ENCODE assay signal across 8 cellular contexts in the genomic region with DNA sequence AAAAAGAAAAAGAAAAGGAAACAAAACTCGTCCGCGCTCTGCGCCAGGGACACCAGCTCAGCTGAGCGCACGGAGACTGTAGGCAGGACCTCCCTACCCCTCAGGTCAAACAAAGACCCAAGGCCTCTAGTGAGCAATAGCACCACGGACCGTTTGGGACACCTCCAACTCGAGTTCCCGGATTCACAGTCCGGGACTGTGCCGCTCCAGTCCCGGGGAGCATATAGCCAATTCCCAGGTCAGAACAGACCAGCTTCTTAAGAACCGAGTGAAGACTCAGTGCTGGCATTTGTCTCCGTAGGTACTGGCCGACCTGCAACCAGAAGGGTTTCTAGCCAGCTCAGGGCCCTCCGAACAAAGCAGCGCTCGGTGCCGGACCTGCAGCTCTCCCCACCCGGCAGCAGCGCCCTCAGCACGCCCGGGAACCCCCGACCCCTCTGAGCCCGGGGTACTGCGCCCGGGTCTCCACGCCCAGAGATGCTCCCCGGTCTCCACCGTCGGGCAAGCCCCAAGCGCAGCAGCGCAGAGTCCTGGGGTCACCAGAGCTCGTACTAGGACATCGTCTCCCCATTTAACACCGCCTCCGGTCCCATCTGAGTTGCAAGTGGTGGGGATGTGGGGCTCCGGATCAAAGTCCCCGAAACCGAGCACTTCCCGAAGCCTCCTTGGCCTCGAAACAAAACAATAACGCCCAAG. TPM values are rescaled to one million over a fixed set of nuclear protein-coding genes. Genes with fewer than 3 reads are reported as not detected.
DNase-seq lines count a peak whose midpoint lies in the region; ATAC-seq, FAIRE-seq and TF ChIP-seq lines count a peak whose summit lies in the region.

No MANE protein-coding gene starts in this region.

- no peaks in the 10 kb centered on the region for H4K20me1 ChIP-seq in keratinocyte (ENCODE audit: control insufficient read depth, extremely low read depth, insufficient read depth, low read length)

- peak overlapping the region; percentile 74 for H3K4me3 ChIP-seq in CD4-positive, CD25-positive, alpha-beta regulatory T cell (ENCODE audit: low read depth, low read length)
- H3K4me3 ChIP-seq in keratinocyte (ENCODE audit: control insufficient read depth in 2 of 3, extremely low read depth in 1 of 3, insufficient read depth in 2 of 3, low read depth in 1 of 3, low read length in 3 of 3): peak overlapping the region; percentile 50 to 99 (median 96)
- peak overlapping the region; percentile 80 to 86 for H3K4me3 ChIP-seq in small intestine (ENCODE audit: low read depth in 1 of 2, low read length in 2 of 2)

- H3K9me3 ChIP-seq in CD4-positive, CD25-positive, alpha-beta regulatory T cell (ENCODE audit: control insufficient read depth in 2 of 2, low read length in 2 of 2): no peaks in the 10 kb centered on the region
- H3K9me3 ChIP-seq in keratinocyte (ENCODE audit: control insufficient read depth, low read depth, low read length): no peaks in the 10 kb centered on the region
- H3K9me3 ChIP-seq in small intestine (ENCODE audit: control insufficient read depth, low read depth): no peaks in the 10 kb centered on the region

- H3K9me1 ChIP-seq in keratinocyte (ENCODE audit: control insufficient read depth, extremely low read depth, insufficient read depth, low read length): no peaks in the 10 kb centered on the region

- WGBS in small intestine, 3 donors: 0 to 1% (median 0%) methylated on average over 43 to 44 of the region's 44 CpGs

- peak overlapping the region in 2 of 3 donors; percentile 65 to 84 for H3K27ac Mint-ChIP-seq in CD4-positive, CD25-positive, alpha-beta regulatory T cell
- H3K27ac Mint-ChIP-seq in T-helper 2 cell treated with Interferon-gamma antibody and Interleukin-4, amounts not matched to agents 5 μg/mL and 100 μg/mL, for 36 hours: no peak overlapping the region
- H3K27ac Mint-ChIP-seq in chondrocyte (ENCODE audit: unreplicated experiment): peak overlapping the region; percentile 81

- peaks cover 8% of the 10 kb centered on the region for H3K27me3 ChIP-seq in CD4-positive, CD25-positive, alpha-beta regulatory T cell (ENCODE audit: control insufficient read depth, insufficient read depth, low read length)
- H3K27me3 ChIP-seq in keratinocyte (ENCODE audit: control insufficient read depth, extremely low read depth, insufficient read depth, low read length): no peaks in the 10 kb centered on the region
- H3K27me3 ChIP-seq in small intestine (ENCODE audit: control insufficient read depth in 2 of 2, insufficient read depth in 2 of 2, low read length in 2 of 2): no peaks in the 10 kb centered on the region

- no peaks in the 10 kb centered on the region for H3K36me3 ChIP-seq in CD4-positive, CD25-positive, alpha-beta regulatory T cell (ENCODE audit: control insufficient read depth, insufficient read depth, low read length)
- H3K36me3 ChIP-seq in keratinocyte (ENCODE audit: control insufficient read depth in 2 of 2, extremely low read depth in 1 of 2, insufficient read depth in 2 of 2, low read length in 2 of 2): peaks cover 0 to 4% of the 10 kb centered on the region in 2 experiments
- no peaks in the 10 kb centered on the region for H3K36me3 ChIP-seq in small intestine (ENCODE audit: control insufficient read depth in 2 of 2, insufficient read depth in 2 of 2, low read length in 2 of 2)

- no peak overlapping the region for H3K27ac ChIP-seq in CD4-positive, CD25-positive, alpha-beta regulatory T cell (ENCODE audit: insufficient read depth, low read length, poor library complexity, severe bottlenecking)
- H3K27ac ChIP-seq in keratinocyte (ENCODE audit: control insufficient read depth, insufficient read depth, low read length): peak overlapping the region; percentile 96
- peak overlapping the region; percentile 69 to 92 for H3K27ac ChIP-seq in small intestine (ENCODE audit: low read depth in 1 of 2, low read length in 1 of 2)

- no peaks in the 10 kb centered on the region for H3K9me3 Mint-ChIP-seq in CD4-positive, CD25-positive, alpha-beta regulatory T cell
- H3K9me3 Mint-ChIP-seq in T-helper 2 cell treated with Interferon-gamma antibody and Interleukin-4, amounts not matched to agents 5 μg/mL and 100 μg/mL, for 36 hours: no peaks in the 10 kb centered on the region
- no peaks in the 10 kb centered on the region for H3K9me3 Mint-ChIP-seq in chondrocyte (ENCODE audit: low read depth)

- peaks cover 0 to 42% (median 20%) of the 10 kb centered on the region in 4 donors for H3K4me1 Mint-ChIP-seq in CD4-positive, CD25-positive, alpha-beta regulatory T cell
- H3K4me1 Mint-ChIP-seq in T-helper 2 cell treated with Interferon-gamma antibody and Interleukin-4, amounts not matched to agents 5 μg/mL and 100 μg/mL, for 36 hours (ENCODE audit: low read depth): peaks cover 13% of the 10 kb centered on the region
- H3K4me1 Mint-ChIP-seq in chondrocyte (ENCODE audit: low read depth): peaks cover 42% of the 10 kb centered on the region

- H3K4me1 ChIP-seq in CD4-positive, CD25-positive, alpha-beta regulatory T cell (ENCODE audit: control insufficient read depth, insufficient read depth, low read length, poor library complexity, severe bottlenecking): peaks cover 21% of the 10 kb centered on the region
- H3K4me1 ChIP-seq in keratinocyte (ENCODE audit: control insufficient read depth, extremely low read depth, insufficient read depth, low read length): peaks cover 31% of the 10 kb centered on the region
- peaks cover 0 to 4% of the 10 kb centered on the region in 2 donors for H3K4me1 ChIP-seq in small intestine (ENCODE audit: control insufficient read depth in 2 of 2, insufficient read depth in 1 of 2, low read depth in 1 of 2, low read length in 1 of 2)

- H3K4me2 ChIP-seq in keratinocyte (ENCODE audit: control insufficient read depth, extremely low read depth, insufficient read depth, low read depth, low read length): peak overlapping the region; percentile 92

- peak in 2 of 3 donors; percentile 22 to 51 for DNase-seq in CD4-positive, CD25-positive, alpha-beta regulatory T cell
- DNase-seq in T-helper 2 cell treated with Interferon-gamma antibody and Interleukin-4, amounts not matched to agents 5 μg/mL and 100 μg/mL, for 36 hours (ENCODE audit: low spot score): no peak
- DNase-seq in chondrocyte (ENCODE audit: low spot score): no peak
- no peak for DNase-seq in keratinocyte (ENCODE audit: low read depth, low spot score)
- DNase-seq in small intestine: peak; percentile 47
- DNase-seq in NCI-H1694 treated with DMSO at 0.1 percent for 48 hours (lab: John Stamatoyannopoulos, UW): no peak

- peak overlapping the region; percentile 66 for H2AFZ ChIP-seq in keratinocyte (ENCODE audit: control insufficient read depth, low read length)

- H3K79me2 ChIP-seq in keratinocyte (ENCODE audit: control insufficient read depth, insufficient read depth, low read length): peaks cover 51% of the 10 kb centered on the region

- FAIRE-seq in keratinocyte (lab: Jason Lieb, UNC): peak; percentile 34
- FAIRE-seq in small intestine (lab: Jason Lieb, UNC): no peak

- TF ChIP-seq CTCF in chondrocyte (IDR thresholded peaks at IDR 0.05): no peak
- no peak for TF ChIP-seq CTCF in keratinocyte (optimal IDR thresholded peaks at IDR 0.05 in 1 of 3, IDR thresholded peaks at IDR 0.05 in 1 of 3, conservative IDR thresholded peaks at IDR 0.05 in 1 of 3; ENCODE audit: extremely low read depth in 1 of 3, insufficient read depth in 2 of 3, low read length in 3 of 3)

- H3K4me3 Mint-ChIP-seq in CD4-positive, CD25-positive, alpha-beta regulatory T cell: peak overlapping the region; percentile 87 to 97 (median 90)
- peak overlapping the region; percentile 86 for H3K4me3 Mint-ChIP-seq in T-helper 2 cell treated with Interferon-gamma antibody and Interleukin-4, amounts not matched to agents 5 μg/mL and 100 μg/mL, for 36 hours
- peak overlapping the region; percentile 93 for H3K4me3 Mint-ChIP-seq in chondrocyte (ENCODE audit: unreplicated experiment)

- H3K9ac ChIP-seq in keratinocyte (ENCODE audit: control insufficient read depth, extremely low read depth, insufficient read depth, low read length): peak overlapping the region; percentile 95

- H3K36me3 Mint-ChIP-seq in CD4-positive, CD25-positive, alpha-beta regulatory T cell: no peaks in the 10 kb centered on the region
- no peaks in the 10 kb centered on the region for H3K36me3 Mint-ChIP-seq in T-helper 2 cell treated with Interferon-gamma antibody and Interleukin-4, amounts not matched to agents 5 μg/mL and 100 μg/mL, for 36 hours (ENCODE audit: low read depth)
- no peaks in the 10 kb centered on the region for H3K36me3 Mint-ChIP-seq in chondrocyte (ENCODE audit: low read depth)

- peaks cover 36% of the 10 kb centered on the region for H3K27me3 Mint-ChIP-seq in CD4-positive, CD25-positive, alpha-beta regulatory T cell
- H3K27me3 Mint-ChIP-seq in T-helper 2 cell treated with Interferon-gamma antibody and Interleukin-4, amounts not matched to agents 5 μg/mL and 100 μg/mL, for 36 hours (ENCODE audit: low read depth): peaks cover 62% of the 10 kb centered on the region
- no peaks in the 10 kb centered on the region for H3K27me3 Mint-ChIP-seq in chondrocyte (ENCODE audit: low read depth)

- dilution Hi-C loops in keratinocyte (cut with MboI; ENCODE audit: extremely low pct_ligation_motif_present, low sequenced_read_pairs): no loop called here

- peak; percentile 10 to 26 for ATAC-seq in CD4-positive, CD25-positive, alpha-beta regulatory T cell (ENCODE audit: low read depth in 2 of 2)
- ATAC-seq in HG02798 (IDR thresholded peaks at IDR 0.05; ENCODE audit: poor library complexity, unreplicated experiment): peak; percentile 27
- ATAC-seq in HG02623 (IDR thresholded peaks at IDR 0.05; ENCODE audit: unreplicated experiment): no peak

RNA-seq across cellular contexts. Expression of a gene that starts 0.6 kb away (rescaled TPM):
- 4.3 TPM for total RNA-seq in CD4-positive, CD25-positive, alpha-beta regulatory T cell
- under 1 TPM; 0.14 to 0.85 (median 0.34) TPM for polyA plus RNA-seq in CD4-positive, CD25-positive, alpha-beta regulatory T cell
- total RNA-seq in chondrocyte: 22.4 to 26.6 TPM (median 25.1 TPM) in 3 replicates
- polyA plus RNA-seq in keratinocyte (20.8 to 35.9 TPM (median 23.0 TPM) in 3 replicates), small intestine (1 to 10 TPM; 1.6 to 3.2 (median 3.0) TPM)
- 2.5 TPM for polyA plus RNA-seq in keratinocyte (2011; ENCODE audit: low read depth)
- polyA plus RNA-seq in keratinocyte (2011; cell fraction: cytosol; rRNA removed): 4.2 and 6.8 TPM in 2 replicates
- 45.6 and 53.6 TPM in 2 replicates for polyA plus RNA-seq in keratinocyte (2011; cell fraction: nucleus; rRNA removed)
- 4.2 and 27.7 TPM in 2 replicates for polyA plus RNA-seq in keratinocyte (2012; ENCODE audit: low replicate concordance)
- 262 to 318 TPM (median 305 TPM) in 3 replicates for polyA minus RNA-seq in keratinocyte
- polyA minus RNA-seq in keratinocyte (2011; cell fraction: cytosol; rRNA and poly(A)+ RNA removed): 47.2 TPM
- polyA minus RNA-seq in keratinocyte (2011; cell fraction: nucleus; rRNA and poly(A)+ RNA removed): 243 and 353 TPM in 2 replicates

Comparison
In these comparisons a context has a peak if more than half of its experiments do, and no peak if none do; other contexts are left out.
1. DNase-seq: peak in CD4-positive, CD25-positive, alpha-beta regulatory T cell (2 of 3) and small intestine (single experiment); none in T-helper 2 cell treated with Interferon-gamma antibody and Interleukin-4, amounts not matched to agents 5 μg/mL and 100 μg/mL, for 36 hours (single experiment), chondrocyte (single experiment), keratinocyte (single experiment) and NCI-H1694 treated with DMSO at 0.1 percent for 48 hours (single experiment).
2. Peak in every context shown above with its lines, with median percentiles within 50 percentile points of each other: H3K4me3 ChIP-seq and H3K4me3 Mint-ChIP-seq.